Comparison of ENCODE assay signal across 25 cellular contexts in genomic region chr3:103446958-103447357, GRCh38.
"Had no signal": no experiment of that assay in that cellular context is flagged by ENCODE, and none has a peak within 500 bp of the region (broad histone marks: within the 10 kb centered on the region; RNA-seq: fewer than 3 reads in every experiment).

No MANE protein-coding gene starts in this region.

- H3K9ac ChIP-seq: KMS-11 had no signal

- H3K27ac ChIP-seq: brain microvascular endothelial cell, cardiac muscle cell, KMS-11, SK-N-MC, VCaP had no signal

- H3K36me3 ChIP-seq: brain microvascular endothelial cell, cardiac muscle cell had no signal

- H3K4me1 Mint-ChIP-seq: activated CD4-positive, alpha-beta memory T cell treated with anti-CD3 and anti-CD28 coated beads, Interleukin-2, amount 10 ng/mL, durations not matched to agents 7 days and 5 days; activated CD4-positive, alpha-beta T cell treated with anti-CD3 and anti-CD28 coated beads for 36 hours; activated naive CD8-positive, alpha-beta T cell treated with anti-CD3 and anti-CD28 coated beads for 36 hours; activated T-helper 17 cell treated with anti-CD3 and anti-CD28 coated beads, Interleukin-2, amount 50 U/mL, for 72 hours; T-cell had no signal

- ATAC-seq: activated CD4-positive, alpha-beta T cell treated with anti-CD3 and anti-CD28 coated beads for 36 hours; activated T-helper 17 cell treated with anti-CD3 and anti-CD28 coated beads, Interleukin-2, amount 50 U/mL, for 72 hours had no signal

- H3K9me3 Mint-ChIP-seq: activated CD4-positive, alpha-beta memory T cell treated with anti-CD3 and anti-CD28 coated beads, Interleukin-2, amount 10 ng/mL, durations not matched to agents 7 days and 5 days had no signal

- DNase-seq: activated CD4-positive, alpha-beta memory T cell treated with anti-CD3 and anti-CD28 coated beads, Interleukin-2, amount 10 ng/mL, durations not matched to agents 7 days and 5 days; activated CD4-positive, alpha-beta T cell treated with anti-CD3 and anti-CD28 coated beads for 36 hours; activated CD4-positive, alpha-beta T cell treated with anti-CD3 and anti-CD28 coated beads, Interleukin-2, amount 50 U/mL, for 1 hour; activated gamma-delta T cell; activated naive CD4-positive, alpha-beta T cell treated with anti-CD3 and anti-CD28 coated beads for 36 hours; activated naive CD8-positive, alpha-beta T cell treated with anti-CD3 and anti-CD28 coated beads for 36 hours; activated T-cell treated with anti-CD3 and anti-CD28 coated beads for 4 hours; activated T-cell treated with anti-CD3 and anti-CD28 coated beads, Interleukin-2, amount 50 U/mL, for 48 hours; brain microvascular endothelial cell; NCI-H1092; NCI-H1417; NCI-H1930; NCI-H2107; NCI-H2171 treated with DMSO at 0.1 percent for 48 hours; NCI-H345; NCI-H510A treated with DMSO at 0.1 percent for 48 hours; NCI-H69; T-cell; T-helper 2 cell; T1000 had no signal

- H3K27ac Mint-ChIP-seq: activated CD4-positive, alpha-beta memory T cell treated with anti-CD3 and anti-CD28 coated beads, Interleukin-2, amount 10 ng/mL, durations not matched to agents 7 days and 5 days; activated CD4-positive, alpha-beta T cell treated with anti-CD3 and anti-CD28 coated beads for 36 hours; activated naive CD4-positive, alpha-beta T cell treated with anti-CD3 and anti-CD28 coated beads for 36 hours; activated naive CD8-positive, alpha-beta T cell treated with anti-CD3 and anti-CD28 coated beads for 36 hours; activated T-helper 17 cell treated with anti-CD3 and anti-CD28 coated beads, Interleukin-2, amount 50 U/mL, for 72 hours; T-cell had no signal

- H3K4me3 Mint-ChIP-seq: activated CD4-positive, alpha-beta memory T cell treated with anti-CD3 and anti-CD28 coated beads, Interleukin-2, amount 10 ng/mL, durations not matched to agents 7 days and 5 days; activated CD4-positive, alpha-beta T cell treated with anti-CD3 and anti-CD28 coated beads for 36 hours; activated naive CD4-positive, alpha-beta T cell treated with anti-CD3 and anti-CD28 coated beads for 36 hours; activated naive CD8-positive, alpha-beta T cell treated with anti-CD3 and anti-CD28 coated beads for 36 hours; activated T-helper 17 cell treated with anti-CD3 and anti-CD28 coated beads, Interleukin-2, amount 50 U/mL, for 72 hours; T-cell had no signal

- H3K36me3 Mint-ChIP-seq: activated naive CD8-positive, alpha-beta T cell treated with anti-CD3 and anti-CD28 coated beads for 36 hours; T-cell had no signal

- H3K27me3 Mint-ChIP-seq: activated CD4-positive, alpha-beta memory T cell treated with anti-CD3 and anti-CD28 coated beads, Interleukin-2, amount 10 ng/mL, durations not matched to agents 7 days and 5 days; activated CD4-positive, alpha-beta T cell treated with anti-CD3 and anti-CD28 coated beads for 36 hours; activated T-helper 17 cell treated with anti-CD3 and anti-CD28 coated beads, Interleukin-2, amount 50 U/mL, for 72 hours; T-cell had no signal

- H3K27me3 ChIP-seq: brain microvascular endothelial cell, cardiac muscle cell had no signal

- H3K4me2 ChIP-seq: KMS-11 had no signal

- H3K4me3 ChIP-seq: cardiac muscle cell, SK-N-MC had no signal
